11 cellular contexts compared by ENCODE assay signal in the genomic region with DNA sequence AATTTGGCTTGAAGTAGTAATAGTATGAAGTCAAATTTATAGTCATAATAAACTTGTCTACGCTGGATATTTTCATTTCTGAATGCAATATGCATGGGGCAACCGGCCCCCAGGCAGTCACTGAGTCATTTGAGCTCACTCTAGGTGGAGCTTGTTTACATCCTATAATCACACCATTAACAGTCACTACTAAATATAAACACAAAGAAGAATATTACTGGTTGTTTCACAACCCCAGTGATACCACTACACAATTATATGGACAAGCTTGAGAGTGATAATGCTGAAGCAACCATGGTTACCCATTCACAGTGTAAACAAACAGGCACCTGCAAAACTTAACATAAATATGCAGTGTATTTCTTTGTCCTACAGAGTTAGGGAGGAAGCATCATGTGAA.
DNase-seq lines count a peak whose midpoint lies in the region; ATAC-seq and TF ChIP-seq lines count a peak whose summit lies in the region.
"Had no signal": no experiment of that assay in that cellular context is flagged by ENCODE, and none has a peak within 500 bp of the region (broad histone marks: within the 10 kb centered on the region; RNA-seq: fewer than 3 reads in every experiment).

No MANE protein-coding gene starts in this region.

- ATAC-seq in HG03066 (IDR thresholded peaks at IDR 0.05; ENCODE audit: low read depth, unreplicated experiment): peak; percentile 65
- peak; percentile 55 to 70 for ATAC-seq in naive B cell (ENCODE audit: low read depth in 2 of 2)
- no peak for ATAC-seq in GM18873 (IDR thresholded peaks at IDR 0.05; ENCODE audit: low FRiP score, unreplicated experiment)

- H3K4me3 Mint-ChIP-seq in naive B cell (peak overlapping the region in 3 of 8 donors; percentile 0 to 23 (median 9)), glutamatergic neuron (ENCODE audit: unreplicated experiment) (no peak overlapping the region)
- H3K4me3 Mint-ChIP-seq: H9 had no signal

- no peaks in the 10 kb centered on the region for H3K27me3 Mint-ChIP-seq in naive B cell
- H3K27me3 Mint-ChIP-seq in glutamatergic neuron (ENCODE audit: unreplicated experiment): no peaks in the 10 kb centered on the region

- no peak for TF ChIP-seq CTCF in glutamatergic neuron (IDR thresholded peaks at IDR 0.05; ENCODE audit: partially characterized antibody, unreplicated experiment)

- DNase-seq in NCI-H2081 (lab: John Stamatoyannopoulos, UW) (peak; percentile 23 to 65), NCI-H2081 treated with DMSO at 0.1 percent for 48 hours (lab: John Stamatoyannopoulos, UW) (no peak), NCI-H774 (lab: John Stamatoyannopoulos, UW) (peak; percentile 70), naive B cell (no peak), glutamatergic neuron (no peak), DMS 273 (lab: John Stamatoyannopoulos, UW; ENCODE audit: unreplicated experiment) (no peak)
- DNase-seq: H9; kidney glomerular epithelial cell; stimulated activated CD4-positive, alpha-beta T cell treated with anti-CD3 and anti-CD28 coated beads, Interleukin-1b, Interleukin-23, amount 100 ng/mL, for 48 hours had no signal

- H3K9me3 Mint-ChIP-seq in naive B cell (no peaks in the 10 kb centered on the region), glutamatergic neuron (ENCODE audit: unreplicated experiment) (no peaks in the 10 kb centered on the region)

- H3K36me3 Mint-ChIP-seq in naive B cell (no peaks in the 10 kb centered on the region), glutamatergic neuron (ENCODE audit: unreplicated experiment) (no peaks in the 10 kb centered on the region)

- H3K27ac Mint-ChIP-seq in naive B cell (peak overlapping the region in 1 of 6 donors; percentile 64), glutamatergic neuron (ENCODE audit: unreplicated experiment) (no peak overlapping the region)

- peaks cover 43 to 57% (median 48%) of the 10 kb centered on the region in 3 donors for H3K4me1 Mint-ChIP-seq in naive B cell
- no peaks in the 10 kb centered on the region for H3K4me1 Mint-ChIP-seq in glutamatergic neuron (ENCODE audit: low read depth, unreplicated experiment)

Comparison
In these comparisons a context has a peak if more than half of its experiments do, and no peak if none do; other contexts are left out.
1. DNase-seq: peak in NCI-H2081 (2 of 2) and NCI-H774 (single experiment); none in NCI-H2081 treated with DMSO at 0.1 percent for 48 hours (single experiment), naive B cell (single experiment), glutamatergic neuron (single experiment) and DMS 273 (single experiment).